1 cellular context compared by ENCODE assay signal in the genomic region with DNA sequence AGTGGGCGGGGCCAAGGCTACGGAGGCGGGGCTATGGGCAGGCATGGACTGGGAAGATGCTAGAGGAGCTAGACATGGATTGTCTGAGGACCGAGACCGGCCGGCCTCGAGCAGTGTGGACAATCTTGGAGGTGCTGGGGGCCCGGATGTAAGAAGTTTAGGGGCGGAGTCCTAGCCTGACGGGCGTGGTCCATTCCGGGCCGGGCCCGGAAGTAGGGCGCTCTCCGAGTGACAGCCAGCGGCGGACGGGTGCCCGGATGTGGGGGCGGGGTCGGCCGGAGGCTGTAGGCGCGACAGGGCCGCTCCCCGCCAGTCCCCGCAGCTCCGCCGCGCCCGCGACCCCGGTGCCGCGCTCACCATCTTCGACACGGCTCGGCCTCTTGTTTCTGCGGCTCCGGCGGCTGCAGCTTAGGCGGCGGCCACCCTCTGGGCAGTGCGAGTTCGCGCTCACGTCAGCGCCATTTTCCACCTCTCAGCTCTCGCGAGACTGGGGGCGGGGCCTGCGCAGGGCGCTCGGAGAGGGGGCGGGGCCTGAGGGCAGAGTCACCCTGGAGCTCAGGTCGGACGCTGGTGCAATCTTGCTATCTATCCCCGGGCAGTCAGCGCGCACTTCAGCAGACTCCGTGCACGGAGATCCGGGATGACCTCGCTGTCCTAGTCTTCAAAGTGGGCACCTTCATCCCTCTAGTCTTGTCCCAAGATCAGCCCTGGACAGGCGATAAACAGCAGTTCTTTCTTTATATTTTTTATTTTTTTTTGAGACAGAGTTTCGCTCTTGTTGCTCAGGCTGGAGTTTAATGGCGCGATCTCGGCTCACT.
A peak's percentile ranks its signal among the peaks of the same experiment; 100 is the strongest.
TF ChIP-seq lines count a peak whose summit lies in the region.

A gene with protein sequence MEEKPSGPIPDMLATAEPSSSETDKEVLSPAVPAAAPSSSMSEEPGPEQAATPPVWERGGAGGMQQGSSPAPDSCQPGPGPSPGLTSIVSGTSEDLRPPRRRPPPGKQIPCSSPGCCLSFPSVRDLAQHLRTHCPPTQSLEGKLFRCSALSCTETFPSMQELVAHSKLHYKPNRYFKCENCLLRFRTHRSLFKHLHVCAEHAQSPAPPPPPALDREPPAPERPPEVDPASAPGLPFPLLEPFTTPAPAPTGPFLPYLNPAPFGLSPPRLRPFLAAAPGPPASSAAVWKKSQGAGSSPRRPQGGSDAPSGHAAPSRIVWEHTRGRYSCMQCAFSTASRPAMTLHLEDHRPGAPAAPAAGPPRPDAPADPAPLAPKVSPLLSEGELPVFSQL (minus strand): TSS at position 481 of the 818 bp plus-strand sequence. CDS start 121 bp downstream, at position 360.

TF ChIP-seq in A549, 52 proteins besides CTCF, POLR2A, EP300 and RAD21 (continued from another document):
- TF ChIP-seq, protein P1, sequence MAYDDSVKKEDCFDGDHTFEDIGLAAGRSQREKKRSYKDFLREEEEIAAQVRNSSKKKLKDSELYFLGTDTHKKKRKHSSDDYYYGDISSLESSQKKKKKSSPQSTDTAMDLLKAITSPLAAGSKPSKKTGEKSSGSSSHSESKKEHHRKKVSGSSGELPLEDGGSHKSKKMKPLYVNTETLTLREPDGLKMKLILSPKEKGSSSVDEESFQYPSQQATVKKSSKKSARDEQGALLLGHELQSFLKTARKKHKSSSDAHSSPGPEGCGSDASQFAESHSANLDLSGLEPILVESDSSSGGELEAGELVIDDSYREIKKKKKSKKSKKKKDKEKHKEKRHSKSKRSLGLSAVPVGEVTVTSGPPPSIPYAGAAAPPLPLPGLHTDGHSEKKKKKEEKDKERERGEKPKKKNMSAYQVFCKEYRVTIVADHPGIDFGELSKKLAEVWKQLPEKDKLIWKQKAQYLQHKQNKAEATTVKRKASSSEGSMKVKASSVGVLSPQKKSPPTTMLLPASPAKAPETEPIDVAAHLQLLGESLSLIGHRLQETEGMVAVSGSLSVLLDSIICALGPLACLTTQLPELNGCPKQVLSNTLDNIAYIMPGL (CRISPR knock-in tag; IDR thresholded peaks at IDR 0.05; ENCODE audit: borderline replicate concordance): no peak
- peak; percentile 9; the same call in 1 of the 2 replicates for TF ChIP-seq GATA3 (IDR thresholded peaks at IDR 0.05; ENCODE audit: borderline replicate concordance)
- TF ChIP-seq FOSB (CRISPR knock-in tag; IDR thresholded peaks at IDR 0.05): no peak
- TF ChIP-seq PHF8 (IDR thresholded peaks at IDR 0.05; ENCODE audit: borderline replicate concordance, low read depth): peak; percentile 53; the same call in 1 of the 2 replicates
- TF ChIP-seq MAFK (IDR thresholded peaks at IDR 0.05; ENCODE audit: partially characterized antibody): no peak
- no peak for TF ChIP-seq RARB (CRISPR knock-in tag; IDR thresholded peaks at IDR 0.05)
- TF ChIP-seq, protein P2, sequence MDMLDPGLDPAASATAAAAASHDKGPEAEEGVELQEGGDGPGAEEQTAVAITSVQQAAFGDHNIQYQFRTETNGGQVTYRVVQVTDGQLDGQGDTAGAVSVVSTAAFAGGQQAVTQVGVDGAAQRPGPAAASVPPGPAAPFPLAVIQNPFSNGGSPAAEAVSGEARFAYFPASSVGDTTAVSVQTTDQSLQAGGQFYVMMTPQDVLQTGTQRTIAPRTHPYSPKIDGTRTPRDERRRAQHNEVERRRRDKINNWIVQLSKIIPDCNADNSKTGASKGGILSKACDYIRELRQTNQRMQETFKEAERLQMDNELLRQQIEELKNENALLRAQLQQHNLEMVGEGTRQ (IDR thresholded peaks at IDR 0.05): no peak
- TF ChIP-seq RFX5 (IDR thresholded peaks at IDR 0.05): no peak
- no peak for TF ChIP-seq EHMT2 (IDR thresholded peaks at IDR 0.05; ENCODE audit: low read depth)
- no peak for TF ChIP-seq FOSL2 (IDR thresholded peaks at IDR 0.05)
- no peak for TF ChIP-seq FOSL2 (CRISPR knock-in tag; IDR thresholded peaks at IDR 0.05)
- TF ChIP-seq, protein P3, sequence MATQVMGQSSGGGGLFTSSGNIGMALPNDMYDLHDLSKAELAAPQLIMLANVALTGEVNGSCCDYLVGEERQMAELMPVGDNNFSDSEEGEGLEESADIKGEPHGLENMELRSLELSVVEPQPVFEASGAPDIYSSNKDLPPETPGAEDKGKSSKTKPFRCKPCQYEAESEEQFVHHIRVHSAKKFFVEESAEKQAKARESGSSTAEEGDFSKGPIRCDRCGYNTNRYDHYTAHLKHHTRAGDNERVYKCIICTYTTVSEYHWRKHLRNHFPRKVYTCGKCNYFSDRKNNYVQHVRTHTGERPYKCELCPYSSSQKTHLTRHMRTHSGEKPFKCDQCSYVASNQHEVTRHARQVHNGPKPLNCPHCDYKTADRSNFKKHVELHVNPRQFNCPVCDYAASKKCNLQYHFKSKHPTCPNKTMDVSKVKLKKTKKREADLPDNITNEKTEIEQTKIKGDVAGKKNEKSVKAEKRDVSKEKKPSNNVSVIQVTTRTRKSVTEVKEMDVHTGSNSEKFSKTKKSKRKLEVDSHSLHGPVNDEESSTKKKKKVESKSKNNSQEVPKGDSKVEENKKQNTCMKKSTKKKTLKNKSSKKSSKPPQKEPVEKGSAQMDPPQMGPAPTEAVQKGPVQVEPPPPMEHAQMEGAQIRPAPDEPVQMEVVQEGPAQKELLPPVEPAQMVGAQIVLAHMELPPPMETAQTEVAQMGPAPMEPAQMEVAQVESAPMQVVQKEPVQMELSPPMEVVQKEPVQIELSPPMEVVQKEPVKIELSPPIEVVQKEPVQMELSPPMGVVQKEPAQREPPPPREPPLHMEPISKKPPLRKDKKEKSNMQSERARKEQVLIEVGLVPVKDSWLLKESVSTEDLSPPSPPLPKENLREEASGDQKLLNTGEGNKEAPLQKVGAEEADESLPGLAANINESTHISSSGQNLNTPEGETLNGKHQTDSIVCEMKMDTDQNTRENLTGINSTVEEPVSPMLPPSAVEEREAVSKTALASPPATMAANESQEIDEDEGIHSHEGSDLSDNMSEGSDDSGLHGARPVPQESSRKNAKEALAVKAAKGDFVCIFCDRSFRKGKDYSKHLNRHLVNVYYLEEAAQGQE (IDR thresholded peaks at IDR 0.05): peak; percentile 92
- no peak for TF ChIP-seq ZSCAN20 (CRISPR knock-in tag; IDR thresholded peaks at IDR 0.05)
- TF ChIP-seq CEBPB (IDR thresholded peaks at IDR 0.05): peak in 1 of 2 experiments; percentile 50; a peak in 1 of 4 replicates
